1 cellular context compared by ENCODE assay signal in genomic region chr20:13784893-13785715, GRCh38.
TF ChIP-seq lines count a peak whose summit lies in the region.

Gene ESF1, minus strand, starts transcription at chr20:13784919. Its CDS starts 1,779 bp downstream, at chr20:13783140.
Gene NDUFAF5, plus strand, starts transcription at chr20:13785028. Its CDS starts 41 bp downstream, at chr20:13785069.

TF ChIP-seq in K562, 482 proteins besides CTCF, POLR2A, EP300 and RAD21 (continued from another document and continues in another):
- TF ChIP-seq CEBPZ (IDR thresholded peaks at IDR 0.05; ENCODE audit: borderline replicate concordance, low read depth, low read length) (no peak), ZNF395 (CRISPR knock-in tag; IDR thresholded peaks at IDR 0.05) (no peak), PML (IDR thresholded peaks at IDR 0.05; ENCODE audit: low read length) (no peak; the same call in 1 of the 2 replicates), CREM (IDR thresholded peaks at IDR 0.05; ENCODE audit: low read depth) (peak; percentile 92), HMG20B (CRISPR knock-in tag; IDR thresholded peaks at IDR 0.05) (no peak), HINFP (tag; conservative IDR thresholded peaks at IDR 0.05; ENCODE audit: low read depth) (no peak), HNRNPUL1 (IDR thresholded peaks at IDR 0.05; ENCODE audit: low read length) (no peak), HDGF (IDR thresholded peaks at IDR 0.05) (no peak), ZNF583 (CRISPR knock-in tag; IDR thresholded peaks at IDR 0.05) (no peak), ZNF134 (CRISPR knock-in tag; conservative IDR thresholded peaks at IDR 0.05) (no peak), POLR2H (tag; IDR thresholded peaks at IDR 0.05; ENCODE audit: low read depth) (no peak), CBX1 (IDR thresholded peaks at IDR 0.05; ENCODE audit: low read depth) (peak; percentile 53; the same call in 1 of the 2 replicates), ZNF24 (IDR thresholded peaks at IDR 0.05) (peak; percentile 94), CHCHD3 (CRISPR knock-in tag; IDR thresholded peaks at IDR 0.05) (no peak), HDAC8 (tag; IDR thresholded peaks at IDR 0.05) (no peak), RUNX1 (IDR thresholded peaks at IDR 0.05; ENCODE audit: low read depth) (no peak), ZNF589 (CRISPR knock-in tag; IDR thresholded peaks at IDR 0.05; ENCODE audit: low read depth) (no peak), HNRNPLL (IDR thresholded peaks at IDR 0.05; ENCODE audit: low read depth, low read length, poor library complexity, severe bottlenecking) (peak; percentile 51), VEZF1 (CRISPR knock-in tag; IDR thresholded peaks at IDR 0.05) (no peak; the same call in 1 of the 2 replicates), MLX (CRISPR knock-in tag; conservative IDR thresholded peaks at IDR 0.05) (no peak), SNAPC5 (CRISPR knock-in tag; IDR thresholded peaks at IDR 0.05) (no peak), NFE2 (IDR thresholded peaks at IDR 0.05; ENCODE audit: low read depth) (no peak), SMAD2 (IDR thresholded peaks at IDR 0.05; ENCODE audit: low read depth, low read length) (no peak), MTA3 (IDR thresholded peaks at IDR 0.05; ENCODE audit: borderline replicate concordance) (peak; percentile 98), ZNF143 (CRISPR knock-in tag; IDR thresholded peaks at IDR 0.05) (peak; percentile 83), POU5F1 (IDR thresholded peaks at IDR 0.05; ENCODE audit: borderline replicate concordance, low read depth, low read length, partially characterized antibody) (peak; percentile 93), DNMT1 (IDR thresholded peaks at IDR 0.05) (no peak), GTF2B (IDR thresholded peaks at IDR 0.05; ENCODE audit: extremely low read depth, insufficient read length) (no peak), PHB2 (IDR thresholded peaks at IDR 0.05; ENCODE audit: low read depth) (no peak), ZNF57 (CRISPR knock-in tag; IDR thresholded peaks at IDR 0.05) (no peak), CBFA2T3 (IDR thresholded peaks at IDR 0.05) (no peak), TEAD2 (tag; IDR thresholded peaks at IDR 0.05) (no peak), NR2C2 (CRISPR knock-in tag; IDR thresholded peaks at IDR 0.05) (no peak), NR2C2 (tag; IDR thresholded peaks at IDR 0.05) (peak; percentile 79), PKNOX1 (IDR thresholded peaks at IDR 0.05) (no peak), SP1 (CRISPR knock-in tag; IDR thresholded peaks at IDR 0.05) (no peak), ZNF444 (CRISPR knock-in tag; IDR thresholded peaks at IDR 0.05) (no peak), ZNF696 (CRISPR knock-in tag; conservative IDR thresholded peaks at IDR 0.05) (no peak), ZNF324 (CRISPR knock-in tag; IDR thresholded peaks at IDR 0.05) (no peak), HDAC3 (IDR thresholded peaks at IDR 0.05; ENCODE audit: borderline replicate concordance, partially characterized antibody) (no peak), ZBTB33 (CRISPR knock-in tag; IDR thresholded peaks at IDR 0.05) (no peak), STAT6 (CRISPR knock-in tag; IDR thresholded peaks at IDR 0.05) (no peak), CEBPB (tag; IDR thresholded peaks at IDR 0.05) (no peak), NRF1 (conservative IDR thresholded peaks at IDR 0.05 in 1 of 2, IDR thresholded peaks at IDR 0.05 in 1 of 2) (peak; percentile 94 to 95), RBBP5 (IDR thresholded peaks at IDR 0.05; ENCODE audit: borderline replicate concordance, insufficient read depth, low read length, poor library complexity, severe bottlenecking) (peak; percentile 54), ZNF197 (CRISPR knock-in tag; IDR thresholded peaks at IDR 0.05; ENCODE audit: low read depth) (no peak), SLC30A9 (CRISPR knock-in tag; IDR thresholded peaks at IDR 0.05) (no peak), CLOCK (CRISPR knock-in tag; IDR thresholded peaks at IDR 0.05; ENCODE audit: borderline replicate concordance) (no peak)
